In genomic region chr10:124640538-124641231, GRCh38 we compare ENCODE assay signal across 8 cellular contexts.
DNase-seq lines count a peak whose midpoint lies in the region; TF ChIP-seq lines count a peak whose summit lies in the region.

No MANE protein-coding gene starts in this region.

- CTCF ChIA-PET in SK-N-SH (lab: Yijun Ruan, JAX) = interaction anchor here (1.0 to 4.1 kb wide), 2 partner anchors 21 to 101 kb away, joined by 3 to 13 read pairs; no protein-coding TSS in a partner anchor

- H3K27ac ChIP-seq in KMS-11 = peak overlapping the region; percentile 41; the same call in 1 of the 2 replicates
- peak overlapping the region in 58 of 59 donors; percentile 6 to 99 (median 93) for H3K27ac ChIP-seq in dorsolateral prefrontal cortex
- H3K27ac ChIP-seq in trophoblast cell (ENCODE audit: low read depth, low read length) = peak overlapping the region; percentile 10
- peak overlapping the region in 1 of 2 experiments; percentile 72; a peak in 1 of 4 replicates for H3K27ac ChIP-seq in SK-N-SH (ENCODE audit: low read depth in 2 of 2, low read length in 1 of 2)

- H3K79me1 ChIP-seq in trophoblast cell (ENCODE audit: low read length) = peaks cover 4% of the 10 kb centered on the region

- no CpG with 5 or more reads among the region's 20 CpGs for WGBS in trophoblast cell (ENCODE audit: extremely low coverage, insufficient coverage, insufficient read length)
- WGBS in SK-N-SH (ENCODE audit: low lambda C conversion rate) = 92% methylated on average over 19 of the region's 20 CpGs

- DNase-seq in activated T-cell treated with anti-CD3 and anti-CD28 coated beads, Interleukin-2, amount 50 U/mL, for 24 hours = no peak
- DNase-seq in activated T-cell treated with anti-CD3 and anti-CD28 coated beads for 4 hours (no peak), dorsolateral prefrontal cortex (no peak), trophoblast cell (peak; percentile 29 to 55), SK-N-SH (no peak), HK-2 (ENCODE audit: unreplicated experiment) (no peak), NCI-H1105 (lab: John Stamatoyannopoulos, UW) (no peak)

- no peak overlapping the region for H3K9ac ChIP-seq in KMS-11
- no peak overlapping the region for H3K9ac ChIP-seq in trophoblast cell (ENCODE audit: low read length)
- H3K9ac ChIP-seq in SK-N-SH = no peak overlapping the region

- H4K20me1 ChIP-seq in KMS-11 (ENCODE audit: insufficient read depth) (no peaks in the 10 kb centered on the region), SK-N-SH (ENCODE audit: insufficient read depth) (no peaks in the 10 kb centered on the region; the same call in 1 of the 2 replicates)

- H3K18ac ChIP-seq in trophoblast cell (ENCODE audit: low read length) = peak overlapping the region; percentile 30

- H2AFZ ChIP-seq in KMS-11 (ENCODE audit: low read depth) (no peak overlapping the region), trophoblast cell (ENCODE audit: insufficient read depth, low read length, poor library complexity) (no peak overlapping the region), SK-N-SH (ENCODE audit: low read depth) (no peak overlapping the region)

- H3K4me3 ChIP-seq in KMS-11 (IDR thresholded peaks at IDR 0.05; ENCODE audit: insufficient read depth, low read depth, low read length) = no peak overlapping the region
- H3K4me3 ChIP-seq in dorsolateral prefrontal cortex = no peak overlapping the region
- no peak overlapping the region for H3K4me3 ChIP-seq in trophoblast cell (ENCODE audit: low read depth, low read length)
- no peak overlapping the region for H3K4me3 ChIP-seq in SK-N-SH (ENCODE audit: low read depth in 2 of 2, low read length in 1 of 2)

- no peaks in the 10 kb centered on the region for H3K79me2 ChIP-seq in KMS-11 (ENCODE audit: insufficient read depth, low read depth)
- H3K79me2 ChIP-seq in trophoblast cell (ENCODE audit: control insufficient read depth, insufficient read depth, low read length, poor library complexity) = peaks cover 4% of the 10 kb centered on the region
- no peaks in the 10 kb centered on the region for H3K79me2 ChIP-seq in SK-N-SH (ENCODE audit: insufficient read depth)

- H2AK5ac ChIP-seq in trophoblast cell (ENCODE audit: low read length) = no peak overlapping the region

- peaks cover 80% of the 10 kb centered on the region for H3K4me1 Mint-ChIP-seq in activated T-cell treated with anti-CD3 and anti-CD28 coated beads, Interleukin-2, amount 50 U/mL, for 24 hours (ENCODE audit: low read depth)

- no peak overlapping the region for H3K4ac ChIP-seq in trophoblast cell (ENCODE audit: low read depth, low read length)

- H3K4me1 ChIP-seq in KMS-11 (ENCODE audit: low read depth, poor library complexity, severe bottlenecking) (peaks cover 21% of the 10 kb centered on the region), trophoblast cell (ENCODE audit: control insufficient read depth in 1 of 2, insufficient read depth in 2 of 2, low read length in 2 of 2) (peaks cover 15 to 16% of the 10 kb centered on the region in 2 experiments), SK-N-SH (ENCODE audit: control insufficient read depth in 1 of 2, insufficient read depth in 2 of 2, low read depth in 1 of 2, low read length in 1 of 2) (peaks cover 0 to 42% of the 10 kb centered on the region in 2 experiments; a peak in 1 of 4 replicates)

- intact Hi-C loops in dorsolateral prefrontal cortex (cut with DNase I) = no loop called here

- H2BK12ac ChIP-seq in trophoblast cell (ENCODE audit: low read length) = no peak overlapping the region

- no peak overlapping the region for H3K23ac ChIP-seq in trophoblast cell (ENCODE audit: low read length)

- H3K14ac ChIP-seq in trophoblast cell (ENCODE audit: low read length) = no peak overlapping the region

- no peak overlapping the region for H4K8ac ChIP-seq in trophoblast cell (ENCODE audit: low read depth, low read length)

- no peak overlapping the region for H2BK5ac ChIP-seq in trophoblast cell (ENCODE audit: low read depth, low read length, poor library complexity)

- H3K9me3 ChIP-seq in trophoblast cell (ENCODE audit: insufficient read depth, low read depth, low read length) = peaks cover 2% of the 10 kb centered on the region
- H3K9me3 ChIP-seq in SK-N-SH = no peaks in the 10 kb centered on the region

- TF ChIP-seq RAD21 in SK-N-SH (IDR thresholded peaks at IDR 0.05; ENCODE audit: low read length) = no peak

- H3K27me3 ChIP-seq in KMS-11 (ENCODE audit: insufficient read depth, low read depth) (no peaks in the 10 kb centered on the region), dorsolateral prefrontal cortex (no peaks in the 10 kb centered on the region), trophoblast cell (ENCODE audit: insufficient read depth, low read length) (no peaks in the 10 kb centered on the region), SK-N-SH (ENCODE audit: insufficient read depth) (no peaks in the 10 kb centered on the region)

- H3K36me3 ChIP-seq in KMS-11 (ENCODE audit: insufficient read depth) (0 out of 2 replicates have a peak, but pooled peaks cover 4% of the 10 kb centered on the region), trophoblast cell (ENCODE audit: control insufficient read depth in 1 of 2, insufficient read depth in 2 of 2, low read length in 2 of 2) (peaks cover 0 to 5% of the 10 kb centered on the region in 2 experiments), SK-N-SH (replicated peaks in 1 of 2; ENCODE audit: control insufficient read depth in 1 of 2, insufficient read depth in 2 of 2, low read length in 1 of 2) (no peaks in the 10 kb centered on the region)

- no peaks in the 10 kb centered on the region for H3K27me3 Mint-ChIP-seq in activated T-cell treated with anti-CD3 and anti-CD28 coated beads, Interleukin-2, amount 50 U/mL, for 24 hours

- peak overlapping the region; percentile 15 for H3K4me3 Mint-ChIP-seq in activated T-cell treated with anti-CD3 and anti-CD28 coated beads, Interleukin-2, amount 50 U/mL, for 24 hours

- H4K91ac ChIP-seq in trophoblast cell (ENCODE audit: low read depth, low read length) = no peak overlapping the region

- no peak for TF ChIP-seq CTCF in KMS-11 (conservative IDR thresholded peaks at IDR 0.05; ENCODE audit: low read depth, low read length)
- no peak for TF ChIP-seq CTCF in dorsolateral prefrontal cortex (IDR thresholded peaks at IDR 0.05 in 54 of 56, conservative IDR thresholded peaks at IDR 0.05 in 2 of 56; ENCODE audit: low read depth in 1 of 56, partially characterized antibody in 56 of 56)
- TF ChIP-seq CTCF in SK-N-SH (IDR thresholded peaks at IDR 0.05) = no peak

- TF ChIP-seq EP300 in SK-N-SH (IDR thresholded peaks at IDR 0.05; ENCODE audit: borderline replicate concordance in 1 of 2, low read depth in 1 of 2, low read length in 1 of 2) = no peak

- peak overlapping the region; percentile 89 for H3K27ac Mint-ChIP-seq in activated T-cell treated with anti-CD3 and anti-CD28 coated beads, Interleukin-2, amount 50 U/mL, for 24 hours

- no peaks in the 10 kb centered on the region for H3K9me3 Mint-ChIP-seq in activated T-cell treated with anti-CD3 and anti-CD28 coated beads, Interleukin-2, amount 50 U/mL, for 24 hours

- H4K12ac ChIP-seq in trophoblast cell (ENCODE audit: low read depth, low read length) = no peak overlapping the region

- H3K9me2 ChIP-seq in SK-N-SH = no peaks in the 10 kb centered on the region

- H3K4me2 ChIP-seq in KMS-11 (peak overlapping the region; percentile 6; the same call in 1 of the 2 replicates), trophoblast cell (ENCODE audit: low read length) (no peak overlapping the region), SK-N-SH (no peak overlapping the region)

- H3F3A ChIP-seq in SK-N-SH (replicated peaks; ENCODE audit: insufficient read depth) = no peaks in the 10 kb centered on the region

- H3K36me3 Mint-ChIP-seq in activated T-cell treated with anti-CD3 and anti-CD28 coated beads, Interleukin-2, amount 50 U/mL, for 24 hours (ENCODE audit: low read depth) = peaks cover 5% of the 10 kb centered on the region

- H2BK120ac ChIP-seq in trophoblast cell (ENCODE audit: insufficient read depth, low read length, poor library complexity) = no peak overlapping the region

- POLR2A ChIA-PET in SK-N-SH (lab: Yijun Ruan, JAX) = no interaction called here

TF ChIP-seq in SK-N-SH, 30 proteins besides CTCF, POLR2A, EP300 and RAD21 (continues in another document):
- TF ChIP-seq PBX3 (IDR thresholded peaks at IDR 0.05) (no peak), TCF12 (IDR thresholded peaks at IDR 0.05) (no peak), FOSL2 (IDR thresholded peaks at IDR 0.05; ENCODE audit: borderline replicate concordance, low read depth) (no peak), FOXM1 (IDR thresholded peaks at IDR 0.05; ENCODE audit: low read depth) (no peak), REST (IDR thresholded peaks at IDR 0.05; ENCODE audit: low read depth, low read length) (no peak), NFIC (IDR thresholded peaks at IDR 0.05; ENCODE audit: borderline replicate concordance) (no peak)

Comparison
In these comparisons a context has a peak if more than half of its experiments do, and no peak if none do; other contexts are left out.
1. DNase-seq: peak in trophoblast cell (2 of 2); none in activated T-cell treated with anti-CD3 and anti-CD28 coated beads, Interleukin-2, amount 50 U/mL, for 24 hours (single experiment), activated T-cell treated with anti-CD3 and anti-CD28 coated beads for 4 hours (single experiment), dorsolateral prefrontal cortex (0 of 10), SK-N-SH (single experiment), HK-2 (single experiment) and NCI-H1105 (single experiment).